In genomic region chr1:161738627-161739287, GRCh38 we compare ENCODE assay signal across 9 cellular contexts. TPM values are rescaled to one million over a fixed set of nuclear protein-coding genes. Genes with fewer than 3 reads are reported as not detected.
DNase-seq lines count a peak whose midpoint lies in the region; ATAC-seq, FAIRE-seq and TF ChIP-seq lines count a peak whose summit lies in the region.
"Had no signal": no experiment of that assay in that cellular context is flagged by ENCODE, and none has a peak within 500 bp of the region (broad histone marks: within the 10 kb centered on the region; RNA-seq: fewer than 3 reads in every experiment).

No MANE protein-coding gene starts in this region.

- TF ChIP-seq POLR2A in HCT116 (IDR thresholded peaks at IDR 0.05; ENCODE audit: borderline replicate concordance, extremely low read depth, insufficient read depth, insufficient read length): no peak

- H3K36me3 ChIP-seq in HCT116 (ENCODE audit: control insufficient read depth in 1 of 2, insufficient read depth in 2 of 2, low read length in 2 of 2) (no peaks in the 10 kb centered on the region), bronchial epithelial cell (ENCODE audit: control insufficient read depth, insufficient read depth, low read length) (no peaks in the 10 kb centered on the region), left lung (no peaks in the 10 kb centered on the region)

- H3K9ac ChIP-seq in HCT116 (ENCODE audit: low read length): no peak overlapping the region

- H3K27me3 ChIP-seq in HCT116 (ENCODE audit: insufficient read depth, low read length) (no peaks in the 10 kb centered on the region), bronchial epithelial cell (ENCODE audit: control insufficient read depth, insufficient read depth, low read length) (no peaks in the 10 kb centered on the region), left lung (peaks cover 0 to 6% of the 10 kb centered on the region in 2 donors)

- H3K4me1 ChIP-seq in HCT116 (ENCODE audit: control insufficient read depth in 1 of 2, insufficient read depth in 2 of 2, low read length in 2 of 2) (peaks cover 0 to 24% of the 10 kb centered on the region in 2 experiments; a peak in 2 of 4 replicates), left lung (peaks cover 0 to 39% of the 10 kb centered on the region in 2 donors)

- no peak for DNase-seq in activated CD4-positive, CD25-positive, alpha-beta regulatory T cell treated with anti-CD3 and anti-CD28 coated beads, Interleukin-2, amount 50 U/mL, for 72 hours
- DNase-seq in HCT116 (ENCODE audit: low read depth, low spot score) (peak; percentile 76), LoVo (ENCODE audit: low spot score) (peak; percentile 42), T follicular helper cell (ENCODE audit: low read depth) (peak; percentile 3), bronchial epithelial cell (ENCODE audit: low read depth) (peak; percentile 84), left lung (peak; percentile 72 to 73), superior temporal gyrus (ENCODE audit: extremely low spot score) (peak; percentile 40)

- peak; percentile 21 to 55 for ATAC-seq in activated CD4-positive, CD25-positive, alpha-beta regulatory T cell treated with anti-CD3 and anti-CD28 coated beads, Interleukin-2, amount 50 U/mL, for 24 hours
- ATAC-seq in HCT116 (peak; percentile 73), left lung (peak; percentile 78)

- H4K20me1 ChIP-seq in HCT116 (ENCODE audit: insufficient read depth): no peaks in the 10 kb centered on the region

- no TSS peak for BruUV-seq in HCT116 (replicated peaks; lab: Mats Ljungman, UMichigan)

- no peak overlapping the region for H3K4me3 ChIP-seq in HCT116 (replicated peaks in 1 of 2; ENCODE audit: low read depth in 1 of 2, low read length in 2 of 2)
- H3K4me3 ChIP-seq in bronchial epithelial cell (ENCODE audit: low read depth, low read length): no peak overlapping the region
- no peak overlapping the region for H3K4me3 ChIP-seq in left lung

- no peak for FAIRE-seq in bronchial epithelial cell (lab: Jason Lieb, UNC)
- FAIRE-seq: G401.6 had no signal

- no peak overlapping the region for H2AFZ ChIP-seq in HCT116 (ENCODE audit: low read depth, low read length, poor library complexity, severe bottlenecking)

- H3K4me2 ChIP-seq in HCT116 (ENCODE audit: low read length): no peak overlapping the region

- H3K9me3 ChIP-seq in HCT116 (ENCODE audit: control insufficient read depth in 1 of 2, insufficient read depth in 1 of 2, low read depth in 1 of 2, low read length in 2 of 2): no peaks in the 10 kb centered on the region
- H3K9me3 ChIP-seq in left lung: no peaks in the 10 kb centered on the region

- CTCF ChIA-PET in HCT116 (lab: Charles Lee): interaction anchor here (0.8 to 3.7 kb wide), 10 partner anchors 8 to 298 kb away, joined by 3 to 18 read pairs (median 5); partner anchors contain the start of gene DUSP12

- POLR2A ChIA-PET in HCT116 (lab: Charles Lee): interaction anchor here (1.0 to 1.5 kb wide), 2 partner anchors 11 to 91 kb away, joined by 3 to 6 read pairs; partner anchors contain the start of gene DUSP12

- RAD21 ChIA-PET in HCT116 (lab: Charles Lee; ENCODE audit: low non-redundant PET in 1 of 2, low total read pairs in 2 of 2, uncharacterized antibody in 2 of 2, unreplicated experiment in 2 of 2): interaction anchor here in 1 of 2 experiments (0.7 to 1.5 kb wide), 3 partner anchors 11 to 350 kb away, joined by 3 to 5 read pairs (median 3); no protein-coding TSS in a partner anchor

- H3K27ac ChIP-seq in HCT116 (ENCODE audit: low read depth, low read length) (no peak overlapping the region), left lung (peak overlapping the region in 1 of 2 donors; percentile 70)

- intact Hi-C loops in HCT116 (cut with micrococcal nuclease) (loop anchor here (5.0 kb wide), 3 partner anchors 91 to 196 kb away; no protein-coding TSS in a partner anchor), left lung (cut with DNase I) (no loop called here)

- peak; percentile 96 for TF ChIP-seq RAD21 in HCT116 (IDR thresholded peaks at IDR 0.05; ENCODE audit: low read depth)

- no peaks in the 10 kb centered on the region for H3K9me2 ChIP-seq in HCT116 (ENCODE audit: insufficient read depth)

- no peaks in the 10 kb centered on the region for H3K79me2 ChIP-seq in HCT116 (ENCODE audit: insufficient read depth, low read length)

- peak; percentile 49 to 90 (median 64); a peak in 5 of 6 replicates for TF ChIP-seq CTCF in HCT116 (IDR thresholded peaks at IDR 0.05 in 2 of 3, conservative IDR thresholded peaks at IDR 0.05 in 1 of 3; ENCODE audit: borderline replicate concordance in 1 of 3, insufficient read depth in 1 of 3, low read depth in 2 of 3, low read length in 2 of 3)
- peak; percentile 57 for TF ChIP-seq CTCF in bronchial epithelial cell (IDR thresholded peaks at IDR 0.05; ENCODE audit: insufficient read depth, low read length, severe bottlenecking)
- TF ChIP-seq CTCF in left lung (IDR thresholded peaks at IDR 0.05): peak; percentile 21 to 45

TF ChIP-seq in HCT116, 20 proteins besides CTCF, POLR2A, EP300 and RAD21 (continues in another document):
- TF ChIP-seq SIN3A (IDR thresholded peaks at IDR 0.05; ENCODE audit: low read depth): no peak
- TF ChIP-seq CEBPB (IDR thresholded peaks at IDR 0.05; ENCODE audit: low read depth): no peak
- no peak for TF ChIP-seq EZH2phosphoT487 (IDR thresholded peaks at IDR 0.05; ENCODE audit: borderline replicate concordance)
- TF ChIP-seq SRF (IDR thresholded peaks at IDR 0.05; ENCODE audit: low read depth): no peak
- TF ChIP-seq TCF7L2 (IDR thresholded peaks at IDR 0.05; ENCODE audit: borderline replicate concordance, extremely low read depth, insufficient read depth, insufficient read length): no peak
- no peak for TF ChIP-seq SP1 (IDR thresholded peaks at IDR 0.05; ENCODE audit: low read depth)
- no peak for TF ChIP-seq FOSL1 (IDR thresholded peaks at IDR 0.05; ENCODE audit: low read depth)
- TF ChIP-seq EGR1 (IDR thresholded peaks at IDR 0.05; ENCODE audit: low read depth): no peak
- no peak for TF ChIP-seq POLR2AphosphoS5 (IDR thresholded peaks at IDR 0.05; ENCODE audit: low read depth, low read length)
- no peak for TF ChIP-seq CBX3 (IDR thresholded peaks at IDR 0.05; ENCODE audit: low read depth)
- no peak for TF ChIP-seq ELF1 (IDR thresholded peaks at IDR 0.05; ENCODE audit: borderline replicate concordance, low read depth)
- TF ChIP-seq, protein P1, sequence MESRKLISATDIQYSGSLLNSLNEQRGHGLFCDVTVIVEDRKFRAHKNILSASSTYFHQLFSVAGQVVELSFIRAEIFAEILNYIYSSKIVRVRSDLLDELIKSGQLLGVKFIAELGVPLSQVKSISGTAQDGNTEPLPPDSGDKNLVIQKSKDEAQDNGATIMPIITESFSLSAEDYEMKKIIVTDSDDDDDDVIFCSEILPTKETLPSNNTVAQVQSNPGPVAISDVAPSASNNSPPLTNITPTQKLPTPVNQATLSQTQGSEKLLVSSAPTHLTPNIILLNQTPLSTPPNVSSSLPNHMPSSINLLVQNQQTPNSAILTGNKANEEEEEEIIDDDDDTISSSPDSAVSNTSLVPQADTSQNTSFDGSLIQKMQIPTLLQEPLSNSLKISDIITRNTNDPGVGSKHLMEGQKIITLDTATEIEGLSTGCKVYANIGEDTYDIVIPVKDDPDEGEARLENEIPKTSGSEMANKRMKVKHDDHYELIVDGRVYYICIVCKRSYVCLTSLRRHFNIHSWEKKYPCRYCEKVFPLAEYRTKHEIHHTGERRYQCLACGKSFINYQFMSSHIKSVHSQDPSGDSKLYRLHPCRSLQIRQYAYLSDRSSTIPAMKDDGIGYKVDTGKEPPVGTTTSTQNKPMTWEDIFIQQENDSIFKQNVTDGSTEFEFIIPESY (IDR thresholded peaks at IDR 0.05; ENCODE audit: extremely low read depth, insufficient replicate concordance, low read length): no peak
- no peak for TF ChIP-seq EZH2 (IDR thresholded peaks at IDR 0.05)
- no peak for TF ChIP-seq ZNF274 (IDR thresholded peaks at IDR 0.05; ENCODE audit: low read depth, low read length)
- TF ChIP-seq, protein P2, sequence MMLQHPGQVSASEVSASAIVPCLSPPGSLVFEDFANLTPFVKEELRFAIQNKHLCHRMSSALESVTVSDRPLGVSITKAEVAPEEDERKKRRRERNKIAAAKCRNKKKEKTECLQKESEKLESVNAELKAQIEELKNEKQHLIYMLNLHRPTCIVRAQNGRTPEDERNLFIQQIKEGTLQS (IDR thresholded peaks at IDR 0.05): no peak

RNA-seq across cellular contexts. Expression of gene DUSP12, which starts 10.8 kb away (rescaled TPM):
- total RNA-seq in HCT116 (2021; ENCODE audit: unreplicated experiment) (31.6 TPM), bronchial epithelial cell (45.6 and 61.9 TPM in 2 replicates), left lung (10 to 100 TPM; 13.6 to 18.9 TPM)
- polyA plus RNA-seq in HCT116 (2012): 24.2 and 28.3 TPM in 2 replicates

RNA-seq across cellular contexts. Expression of gene FCRLB, which starts 17.4 kb away (rescaled TPM):
- 1.0 TPM for total RNA-seq in HCT116 (2021; ENCODE audit: unreplicated experiment)
- 0.56 and 1.1 TPM in 2 replicates for polyA plus RNA-seq in HCT116 (2012)
- 0.26 and 1.0 TPM in 2 replicates for total RNA-seq in bronchial epithelial cell
- 1 to 10 TPM in 1 of 2 donors, under 1 TPM in 1; 0.70 to 1.1 TPM for total RNA-seq in left lung

RNA-seq across cellular contexts. Expression of gene ATF6, which starts 27.4 kb away (rescaled TPM):
- total RNA-seq in HCT116 (2021; ENCODE audit: unreplicated experiment): 20.9 TPM
- polyA plus RNA-seq in HCT116 (2012): 14.7 and 16.4 TPM in 2 replicates
- total RNA-seq in bronchial epithelial cell: 25.3 and 31.5 TPM in 2 replicates
- total RNA-seq in left lung: 10 to 100 TPM; 27.3 to 32.2 TPM

RNA-seq across cellular contexts. Expression of gene FCRLA, which starts 31.7 kb away (rescaled TPM):
- total RNA-seq in HCT116 (2021; ENCODE audit: unreplicated experiment): 0.25 TPM
- polyA plus RNA-seq in HCT116 (2012): 0.10 and 0.27 TPM in 2 replicates
- under 0.01 and 0.26 TPM in 2 replicates for total RNA-seq in bronchial epithelial cell
- total RNA-seq in left lung: under 1 TPM in 1 of 2 donors, not detected in 1; 0.34 TPM
